ENCODE assay signal across 8 cellular contexts in the genomic region with DNA sequence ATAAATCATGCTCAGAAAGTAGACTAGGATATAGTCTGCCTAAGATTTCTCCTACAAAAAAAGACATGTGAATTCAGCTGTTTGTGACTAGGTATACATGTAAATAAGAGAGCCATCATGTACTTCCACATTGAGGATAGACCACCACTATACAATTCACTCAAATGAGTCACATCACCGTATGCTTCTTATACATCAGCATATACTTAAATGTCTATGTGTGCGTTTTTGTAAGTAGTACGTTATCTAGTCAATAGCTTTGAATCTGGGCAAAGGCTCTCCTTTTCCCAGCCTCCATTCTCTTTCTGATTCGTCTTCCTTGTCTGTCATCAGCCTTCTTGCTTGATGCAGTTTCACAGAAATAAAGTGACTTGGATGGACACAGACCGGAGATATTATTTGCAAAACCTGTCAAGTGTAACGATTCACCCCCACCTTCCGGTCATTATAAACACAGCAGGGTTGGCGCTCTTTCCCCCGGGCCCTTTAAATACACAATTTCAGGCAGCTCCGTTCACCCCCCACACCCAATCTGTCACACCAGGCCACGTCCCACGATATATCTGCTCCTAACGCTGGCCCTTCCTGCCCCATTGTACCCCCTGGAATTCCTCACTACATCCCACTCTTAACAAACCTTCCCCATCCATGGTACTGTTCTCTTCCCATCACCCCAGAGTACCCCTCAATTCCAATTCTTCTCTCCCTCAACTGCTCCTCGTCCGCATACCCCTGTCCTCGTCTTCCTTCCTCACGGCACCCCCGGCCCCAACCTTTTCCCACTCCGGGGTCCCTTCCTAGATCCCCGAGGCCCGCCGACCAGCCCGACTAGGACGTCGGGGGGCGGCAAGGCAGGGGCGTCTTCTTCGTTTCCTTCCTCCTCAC. TPM values are rescaled to one million over a fixed set of nuclear protein-coding genes. Genes with fewer than 3 reads are reported as not detected.
A peak's percentile ranks its signal among the peaks of the same experiment; 100 is the strongest.
DNase-seq lines count a peak whose midpoint lies in the region; FAIRE-seq and TF ChIP-seq lines count a peak whose summit lies in the region.

No MANE protein-coding gene starts in this region.

- intact Hi-C loops in uterus (cut with DNase I; ENCODE audit: low total_unique reads) = no loop called here

- no peak for TF ChIP-seq POLR2A in uterus (IDR thresholded peaks at IDR 0.05)

- DNase-seq in AG20443 (ENCODE audit: low spot score) (peak; percentile 54), GM19238 (ENCODE audit: insufficient read length, low spot score) (peak; percentile 27), HL-60 (ENCODE audit: low read depth in 1 of 2, low spot score in 1 of 2) (peak; percentile 18 to 50), RCC 7860 (ENCODE audit: low spot score) (peak; percentile 22), germinal center (ENCODE audit: low spot score) (peak; percentile 50), nucleus accumbens (lab: John Stamatoyannopoulos, UW) (peak in 37 of 56 donors; percentile 4 to 68 (median 38)), uterus (peak; percentile 44)
- DNase-seq in activated naive CD4-positive, alpha-beta T cell treated with Interleukin-2 at 50 U/mL for 16 hours = peak; percentile 44

- H3K36me3 ChIP-seq in uterus = no peaks in the 10 kb centered on the region

- FAIRE-seq in RCC 7860 (lab: Jason Lieb, UNC) = no peak

- no peaks in the 10 kb centered on the region for H3K9me3 ChIP-seq in uterus

- H3K4me1 ChIP-seq in uterus = peaks cover 0 to 9% of the 10 kb centered on the region in 2 donors

- H3K4me3 ChIP-seq in HL-60 (replicated peaks; ENCODE audit: insufficient read depth, low read length) (peak overlapping the region; percentile 97), uterus (peak overlapping the region; percentile 93 to 94)

- H3K27ac ChIP-seq in HL-60 (replicated peaks) (peak overlapping the region; percentile 89), uterus (peak overlapping the region; percentile 96 to 98)

- no peak for TF ChIP-seq CTCF in HL-60 (IDR thresholded peaks at IDR 0.05; ENCODE audit: insufficient read depth, low read length)
- peak in 1 of 4 experiments; percentile 13 for TF ChIP-seq CTCF in uterus (IDR thresholded peaks at IDR 0.05)

- no peaks in the 10 kb centered on the region for H3K27me3 ChIP-seq in HL-60 (ENCODE audit: insufficient read depth, poor library complexity, severe bottlenecking)
- H3K27me3 ChIP-seq in uterus = no peaks in the 10 kb centered on the region

RNA-seq across cellular contexts. Expression of a gene that starts 0.6 kb away (rescaled TPM):
- 10 to 100 TPM in 3 of 4 donors, 1 to 10 TPM in 1; 8.2 to 30.2 (median 19.5) TPM for total RNA-seq in uterus

RNA-seq across cellular contexts. Expression of a gene that starts 40.2 kb away (rescaled TPM):
- total RNA-seq in uterus = 10 to 100 TPM in 2 of 4 donors, 1 to 10 TPM in 2; 6.7 to 23.0 (median 12.3) TPM

Comparison
In these comparisons a context has a peak if more than half of its experiments do, and no peak if none do; other contexts are left out.
1. Peak in every context shown above with its lines: DNase-seq, H3K4me3 ChIP-seq and H3K27ac ChIP-seq.